Comparison of ENCODE assay signal across 19 cellular contexts in genomic region chr15:47932829-47933696, GRCh38.
DNase-seq lines count a peak whose midpoint lies in the region; ATAC-seq and TF ChIP-seq lines count a peak whose summit lies in the region.
"Had no signal": no experiment of that assay in that cellular context is flagged by ENCODE, and none has a peak within 500 bp of the region (broad histone marks: within the 10 kb centered on the region; RNA-seq: fewer than 3 reads in every experiment).

No MANE protein-coding gene starts in this region.

- POLR2A ChIA-PET in CD8-positive, alpha-beta T cell (lab: Charles Lee): no interaction called here

- intact Hi-C loops in CD8-positive, alpha-beta T cell (cut with DNase I, micrococcal nuclease): no loop called here

- H3K4me3 Mint-ChIP-seq in CD8-positive, alpha-beta T cell: no peak overlapping the region
- H3K4me3 Mint-ChIP-seq: CD4-positive, CD25-positive, alpha-beta regulatory T cell had no signal

- H3K9me3 Mint-ChIP-seq in CD8-positive, alpha-beta T cell: no peaks in the 10 kb centered on the region

- H3K36me3 Mint-ChIP-seq in CD8-positive, alpha-beta T cell: no peaks in the 10 kb centered on the region
- H3K36me3 Mint-ChIP-seq: CD4-positive, CD25-positive, alpha-beta regulatory T cell had no signal

- H3K27me3 Mint-ChIP-seq in CD8-positive, alpha-beta T cell (ENCODE audit: low read depth): peaks cover 5% of the 10 kb centered on the region

- no peaks in the 10 kb centered on the region for H3K4me1 Mint-ChIP-seq in CD8-positive, alpha-beta T cell (ENCODE audit: low read depth)
- H3K4me1 Mint-ChIP-seq: CD4-positive, CD25-positive, alpha-beta regulatory T cell had no signal

- peak overlapping the region; percentile 74 for H3K27ac ChIP-seq in mesodermal cell (ENCODE audit: low read depth, low read length, severe bottlenecking)
- H3K27ac ChIP-seq in CD8-positive, alpha-beta T cell (ENCODE audit: low read depth, low read length): no peak overlapping the region
- H3K27ac ChIP-seq: 22Rv1; BLaER1 treated with 17β-estradiol and CSF1 and Interleukin-3, amounts not matched to agents 10 nM and 100 nM; GM23248 had no signal

- no peak for TF ChIP-seq CTCF in CD8-positive, alpha-beta T cell (IDR thresholded peaks at IDR 0.05)

- 80 to 92% methylated on average over 3 to 5 of the region's 6 CpGs for WGBS in mesodermal cell (ENCODE audit: insufficient coverage in 2 of 2), 2 experiments

- peak; percentile 17 for ATAC-seq in esophagus mucosa
- ATAC-seq in CD8-positive, alpha-beta T cell: no peak
- ATAC-seq: HCT116, HepG2 had no signal

- DNase-seq in NCI-H82 (lab: John Stamatoyannopoulos, UW) (peak; percentile 41), NCI-H82 treated with DMSO at 0.1 percent for 48 hours (lab: John Stamatoyannopoulos, UW; ENCODE audit: unreplicated experiment) (no peak), NCI-H1105 treated with DMSO at 0.1 percent for 48 hours (lab: John Stamatoyannopoulos, UW) (no peak), Ammon's horn (ENCODE audit: low spot score) (no peak)
- DNase-seq in CD8-positive, alpha-beta T cell: no peak
- DNase-seq in stimulated activated naive CD4-positive, alpha-beta T cell (lab: John Stamatoyannopoulos, UW): no peak
- DNase-seq: AML-193; CD4-positive, CD25-positive, alpha-beta regulatory T cell; COR-L47; DMS153; DMS79 treated with DMSO at 0.1 percent for 48 hours; GF-D8; GM23248 had no signal

- no peaks in the 10 kb centered on the region for H3K9me3 ChIP-seq in mesodermal cell (ENCODE audit: control insufficient read depth, low read length)
- no peaks in the 10 kb centered on the region for H3K9me3 ChIP-seq in CD8-positive, alpha-beta T cell (ENCODE audit: low read length)
- H3K9me3 ChIP-seq: BLaER1 treated with 17β-estradiol and CSF1 and Interleukin-3, amounts not matched to agents 10 nM and 100 nM had no signal

- no peak overlapping the region for H3K27ac Mint-ChIP-seq in CD8-positive, alpha-beta T cell
- H3K27ac Mint-ChIP-seq: CD4-positive, CD25-positive, alpha-beta regulatory T cell had no signal

- H3K36me3 ChIP-seq in mesodermal cell (ENCODE audit: control insufficient read depth, insufficient read depth, low read length): no peaks in the 10 kb centered on the region
- no peaks in the 10 kb centered on the region for H3K36me3 ChIP-seq in CD8-positive, alpha-beta T cell (ENCODE audit: insufficient read depth, low read length)
- H3K36me3 ChIP-seq: BLaER1 treated with 17β-estradiol and CSF1 and Interleukin-3, amounts not matched to agents 10 nM and 100 nM had no signal

- CTCF ChIA-PET in CD8-positive, alpha-beta T cell (lab: Charles Lee): no interaction called here

- no peak overlapping the region for H3K4me3 ChIP-seq in mesodermal cell (ENCODE audit: extremely low read depth, insufficient read depth, low read length, poor library complexity, severe bottlenecking)
- no peak overlapping the region for H3K4me3 ChIP-seq in CD8-positive, alpha-beta T cell (ENCODE audit: low read depth, low read length)
- H3K4me3 ChIP-seq: BLaER1 treated with 17β-estradiol and CSF1 and Interleukin-3, amounts not matched to agents 10 nM and 100 nM; GM23248 had no signal

- no peaks in the 10 kb centered on the region for H3K27me3 ChIP-seq in CD8-positive, alpha-beta T cell (ENCODE audit: insufficient read depth, low read length)
- H3K27me3 ChIP-seq: BLaER1 treated with 17β-estradiol and CSF1 and Interleukin-3, amounts not matched to agents 10 nM and 100 nM had no signal

- H3K4me1 ChIP-seq in mesodermal cell (ENCODE audit: control insufficient read depth, insufficient read depth, low read length, poor library complexity, severe bottlenecking): no peaks in the 10 kb centered on the region
- no peaks in the 10 kb centered on the region for H3K4me1 ChIP-seq in CD8-positive, alpha-beta T cell (ENCODE audit: insufficient read depth, low read length)
- H3K4me1 ChIP-seq: BLaER1 treated with 17β-estradiol and CSF1 and Interleukin-3, amounts not matched to agents 10 nM and 100 nM had no signal
